Comparison of ENCODE assay signal across 25 cellular contexts in genomic region chr10:11231285-11231684, GRCh38.
A peak's percentile ranks its signal among the peaks of the same experiment; 100 is the strongest.
DNase-seq lines count a peak whose midpoint lies in the region; ATAC-seq and FAIRE-seq lines count a peak whose summit lies in the region.
"Had no signal": no experiment of that assay in that cellular context is flagged by ENCODE, and none has a peak within 500 bp of the region (broad histone marks: within the 10 kb centered on the region; RNA-seq: fewer than 3 reads in every experiment).

No MANE protein-coding gene starts in this region.

- peaks cover 4% of the 10 kb centered on the region for H3K9me3 Mint-ChIP-seq in activated CD4-positive, alpha-beta T cell treated with anti-CD3 and anti-CD28 coated beads, Interleukin-2, amount 10 ng/mL, durations not matched to agents 24 days and 14 days
- no peaks in the 10 kb centered on the region for H3K9me3 Mint-ChIP-seq in activated CD8-positive, alpha-beta T cell treated with anti-CD3 and anti-CD28 coated beads, Interleukin-2, amount 10 ng/mL, durations not matched to agents 7 days and 5 days (ENCODE audit: insufficient read depth)
- H3K9me3 Mint-ChIP-seq in naive thymus-derived CD4-positive, alpha-beta T cell: no peaks in the 10 kb centered on the region
- H3K9me3 Mint-ChIP-seq: nephron had no signal

- DNase-seq in activated CD4-positive, alpha-beta T cell treated with anti-CD3 and anti-CD28 coated beads, Interleukin-2, amount 10 ng/mL, durations not matched to agents 24 days and 14 days: no peak
- DNase-seq in activated CD4-positive, alpha-beta T cell treated with anti-CD3 and anti-CD28 coated beads, Interleukin-2, amount 50 U/mL, for 1 hour: no peak
- DNase-seq in GM18507 (ENCODE audit: extremely low spot score, insufficient read length, low read depth) (no peak), dedifferentiated amniotic fluid mesenchymal stem cell (ENCODE audit: extremely low spot score) (no peak), DMS53 (lab: John Stamatoyannopoulos, UW) (no peak)
- no peak for DNase-seq in activated CD8-positive, alpha-beta T cell treated with anti-CD3 and anti-CD28 coated beads, Interleukin-2, amount 10 ng/mL, durations not matched to agents 7 days and 5 days
- DNase-seq in naive thymus-derived CD4-positive, alpha-beta T cell: no peak
- DNase-seq: activated CD8-positive, alpha-beta memory T cell treated with anti-CD3 and anti-CD28 coated beads for 24 hours; activated effector memory CD4-positive, alpha-beta T cell treated with Interleukin-2 at 50 U/mL for 16 hours; aorta; BE2C; cerebellar nuclear complex; effector CD4-positive, alpha-beta T cell; NCI-H1436 treated with DMSO at 0.1 percent for 48 hours; NCI-H2227 treated with DMSO at 0.1 percent for 48 hours; right lobe of liver; Right ventricle myocardium superior; stimulated activated CD8-positive, alpha-beta memory T cell treated with anti-CD3 and anti-CD28 coated beads, Interleukin-4, amount 100 ng/mL, for 48 hours; WERI-Rb-1 had no signal

- FAIRE-seq in GM18507 (lab: Jason Lieb, UNC): peak; percentile 47
- FAIRE-seq: A204.1, H54 had no signal

- H3K27me3 Mint-ChIP-seq in activated CD4-positive, alpha-beta T cell treated with anti-CD3 and anti-CD28 coated beads, Interleukin-2, amount 10 ng/mL, durations not matched to agents 24 days and 14 days: no peaks in the 10 kb centered on the region
- no peaks in the 10 kb centered on the region for H3K27me3 Mint-ChIP-seq in activated CD8-positive, alpha-beta T cell treated with anti-CD3 and anti-CD28 coated beads, Interleukin-2, amount 10 ng/mL, durations not matched to agents 7 days and 5 days (ENCODE audit: low read depth)
- no peaks in the 10 kb centered on the region for H3K27me3 Mint-ChIP-seq in naive thymus-derived CD4-positive, alpha-beta T cell

- intact Hi-C loops in activated CD4-positive, alpha-beta T cell treated with anti-CD3 and anti-CD28 coated beads, Interleukin-2, amount 10 ng/mL, durations not matched to agents 24 days and 14 days (cut with micrococcal nuclease): no loop called here
- intact Hi-C loops in naive thymus-derived CD4-positive, alpha-beta T cell (cut with micrococcal nuclease): no loop called here

- ATAC-seq in activated CD8-positive, alpha-beta T cell treated with anti-CD3 and anti-CD28 coated beads, Interleukin-2, amount 10 ng/mL, durations not matched to agents 7 days and 5 days: no peak
- no peak for ATAC-seq in naive thymus-derived CD4-positive, alpha-beta T cell
- no peak for ATAC-seq in GM18502 (IDR thresholded peaks at IDR 0.05; ENCODE audit: poor library complexity, unreplicated experiment)
- ATAC-seq: gastroesophageal sphincter, right lobe of liver had no signal

- H3K9me3 ChIP-seq in naive thymus-derived CD4-positive, alpha-beta T cell (ENCODE audit: control insufficient read depth in 2 of 3, low read length in 3 of 3): no peaks in the 10 kb centered on the region
- H3K9me3 ChIP-seq: BE2C, esophagus muscularis mucosa, right lobe of liver had no signal

- peaks cover 66% of the 10 kb centered on the region for H3K36me3 Mint-ChIP-seq in activated CD4-positive, alpha-beta T cell treated with anti-CD3 and anti-CD28 coated beads, Interleukin-2, amount 10 ng/mL, durations not matched to agents 24 days and 14 days (ENCODE audit: low read depth)
- peaks cover 87% of the 10 kb centered on the region for H3K36me3 Mint-ChIP-seq in activated CD8-positive, alpha-beta T cell treated with anti-CD3 and anti-CD28 coated beads, Interleukin-2, amount 10 ng/mL, durations not matched to agents 7 days and 5 days (ENCODE audit: low read depth)
- peaks cover 13 to 46% (median 36%) of the 10 kb centered on the region in 5 donors for H3K36me3 Mint-ChIP-seq in naive thymus-derived CD4-positive, alpha-beta T cell

- peaks cover 64 to 87% of the 10 kb centered on the region in 2 donors for H3K4me1 ChIP-seq in naive thymus-derived CD4-positive, alpha-beta T cell (ENCODE audit: control insufficient read depth in 2 of 2, insufficient read depth in 2 of 2, low read length in 2 of 2)
- H3K4me1 ChIP-seq: BE2C, right lobe of liver had no signal

- H3K4me1 Mint-ChIP-seq in activated CD4-positive, alpha-beta T cell treated with anti-CD3 and anti-CD28 coated beads, Interleukin-2, amount 10 ng/mL, durations not matched to agents 24 days and 14 days: peaks cover 80% of the 10 kb centered on the region
- peaks cover 93% of the 10 kb centered on the region for H3K4me1 Mint-ChIP-seq in activated CD8-positive, alpha-beta T cell treated with anti-CD3 and anti-CD28 coated beads, Interleukin-2, amount 10 ng/mL, durations not matched to agents 7 days and 5 days (ENCODE audit: low read depth)
- peaks cover 75 to 98% (median 97%) of the 10 kb centered on the region in 7 donors for H3K4me1 Mint-ChIP-seq in naive thymus-derived CD4-positive, alpha-beta T cell

- peak overlapping the region; percentile 31 for H3K4me3 Mint-ChIP-seq in activated CD4-positive, alpha-beta T cell treated with anti-CD3 and anti-CD28 coated beads, Interleukin-2, amount 10 ng/mL, durations not matched to agents 24 days and 14 days
- no peak overlapping the region for H3K4me3 Mint-ChIP-seq in activated CD8-positive, alpha-beta T cell treated with anti-CD3 and anti-CD28 coated beads, Interleukin-2, amount 10 ng/mL, durations not matched to agents 7 days and 5 days
- H3K4me3 Mint-ChIP-seq in naive thymus-derived CD4-positive, alpha-beta T cell: peak overlapping the region in 7 of 10 donors; percentile 0 to 59 (median 31)
- H3K4me3 Mint-ChIP-seq: nephron had no signal

- CTCF ChIA-PET in activated CD8-positive, alpha-beta T cell treated with anti-CD3 and anti-CD28 coated beads, Interleukin-2, amount 10 ng/mL, durations not matched to agents 7 days and 5 days (lab: Charles Lee): interaction anchor here (0.9 to 1.4 kb wide), 2 partner anchors 9 to 12 kb away, joined by 3 to 4 read pairs; no protein-coding TSS in a partner anchor
- CTCF ChIA-PET in naive thymus-derived CD4-positive, alpha-beta T cell (lab: Charles Lee): interaction anchor here (2.0 kb wide), 1 partner anchor 38 kb away, joined by 6 read pairs; no protein-coding TSS in a partner anchor

- no peaks in the 10 kb centered on the region for H3K27me3 ChIP-seq in naive thymus-derived CD4-positive, alpha-beta T cell (ENCODE audit: control insufficient read depth in 2 of 2, insufficient read depth in 2 of 2, low read length in 2 of 2)
- H3K27me3 ChIP-seq: BE2C, esophagus muscularis mucosa, gastroesophageal sphincter, right lobe of liver had no signal

- H3K27ac Mint-ChIP-seq in activated CD4-positive, alpha-beta T cell treated with anti-CD3 and anti-CD28 coated beads, Interleukin-2, amount 10 ng/mL, durations not matched to agents 24 days and 14 days: peak overlapping the region; percentile 86
- H3K27ac Mint-ChIP-seq in activated CD8-positive, alpha-beta T cell treated with anti-CD3 and anti-CD28 coated beads, Interleukin-2, amount 10 ng/mL, durations not matched to agents 7 days and 5 days: peak overlapping the region; percentile 35
- peak overlapping the region; percentile 39 to 89 (median 70) for H3K27ac Mint-ChIP-seq in naive thymus-derived CD4-positive, alpha-beta T cell

- H3K4me3 ChIP-seq in naive thymus-derived CD4-positive, alpha-beta T cell (ENCODE audit: low read length): no peak overlapping the region
- H3K4me3 ChIP-seq: esophagus muscularis mucosa, gastroesophageal sphincter, right lobe of liver had no signal

- H3K27ac ChIP-seq in naive thymus-derived CD4-positive, alpha-beta T cell (ENCODE audit: low read depth, low read length): no peak overlapping the region
- H3K27ac ChIP-seq: esophagus muscularis mucosa, gastroesophageal sphincter, right lobe of liver, WERI-Rb-1 had no signal

- POLR2A ChIA-PET in activated CD8-positive, alpha-beta T cell treated with anti-CD3 and anti-CD28 coated beads, Interleukin-2, amount 10 ng/mL, durations not matched to agents 7 days and 5 days (lab: Charles Lee): no interaction called here
- POLR2A ChIA-PET in naive thymus-derived CD4-positive, alpha-beta T cell (lab: Charles Lee): interaction anchor here (0.7 to 1.8 kb wide), 2 partner anchors 12 to 68 kb away, joined by 3 to 6 read pairs; no protein-coding TSS in a partner anchor

- peaks cover 0 to 35% (median 10%) of the 10 kb centered on the region in 3 experiments for H3K36me3 ChIP-seq in naive thymus-derived CD4-positive, alpha-beta T cell (ENCODE audit: control insufficient read depth in 2 of 3, insufficient read depth in 3 of 3, low read length in 3 of 3)
- H3K36me3 ChIP-seq: BE2C, right lobe of liver, WERI-Rb-1 had no signal

Comparison
In these comparisons a context has a peak if more than half of its experiments do, and no peak if none do; other contexts are left out.
1. H3K27ac Mint-ChIP-seq: peak in every context shown above with its lines; median percentile 86 in activated CD4-positive, alpha-beta T cell treated with anti-CD3 and anti-CD28 coated beads, Interleukin-2, amount 10 ng/mL, durations not matched to agents 24 days and 14 days; 70 in naive thymus-derived CD4-positive, alpha-beta T cell; 35 in activated CD8-positive, alpha-beta T cell treated with anti-CD3 and anti-CD28 coated beads, Interleukin-2, amount 10 ng/mL, durations not matched to agents 7 days and 5 days.